In genomic region chr16:65413861-65414260, GRCh38 we compare ENCODE assay signal across 13 cellular contexts.
"Had no signal": no experiment of that assay in that cellular context is flagged by ENCODE, and none has a peak within 500 bp of the region (broad histone marks: within the 10 kb centered on the region; RNA-seq: fewer than 3 reads in every experiment).

No MANE protein-coding gene starts in this region.

- ATAC-seq: left lobe of liver, sciatic nerve, WTC11 had no signal

- H3K36me3 Mint-ChIP-seq: activated CD4-positive, alpha-beta memory T cell treated with anti-CD3 and anti-CD28 coated beads for 36 hours; activated naive CD8-positive, alpha-beta T cell treated with anti-CD3 and anti-CD28 coated beads for 36 hours; stimulated activated naive B cell treated with anti-CD40 and anti-IgM and Interleukin-4, amounts not matched to agents 10 μg/mL and 1 μg/mL and 100 μg/mL, for 72 hours; WTC11 had no signal

- H3K27ac Mint-ChIP-seq: activated CD4-positive, alpha-beta memory T cell treated with anti-CD3 and anti-CD28 coated beads for 36 hours; activated naive CD8-positive, alpha-beta T cell treated with anti-CD3 and anti-CD28 coated beads for 36 hours; stimulated activated naive B cell treated with anti-CD40 and anti-IgM and Interleukin-4, amounts not matched to agents 10 μg/mL and 1 μg/mL and 100 μg/mL, for 72 hours; WTC11 had no signal

- H3K27me3 Mint-ChIP-seq: activated CD4-positive, alpha-beta memory T cell treated with anti-CD3 and anti-CD28 coated beads for 36 hours; stimulated activated naive B cell treated with anti-CD40 and anti-IgM and Interleukin-4, amounts not matched to agents 10 μg/mL and 1 μg/mL and 100 μg/mL, for 72 hours had no signal

- DNase-seq: activated CD4-positive, alpha-beta memory T cell treated with anti-CD3 and anti-CD28 coated beads for 36 hours; activated CD4-positive, alpha-beta T cell treated with anti-CD3 and anti-CD28 coated beads for 4 hours; anterior cingulate cortex; cerebellar nuclear complex; effector CD4-positive, alpha-beta T cell; hippocampal formation; midbrain had no signal

- H3K4me1 Mint-ChIP-seq: activated naive CD8-positive, alpha-beta T cell treated with anti-CD3 and anti-CD28 coated beads for 36 hours had no signal

- H3K4me3 Mint-ChIP-seq: activated CD4-positive, alpha-beta memory T cell treated with anti-CD3 and anti-CD28 coated beads for 36 hours; activated naive CD8-positive, alpha-beta T cell treated with anti-CD3 and anti-CD28 coated beads for 36 hours; nephron; stimulated activated naive B cell treated with anti-CD40 and anti-IgM and Interleukin-4, amounts not matched to agents 10 μg/mL and 1 μg/mL and 100 μg/mL, for 72 hours; WTC11 had no signal
